ENCODE assay signal across 20 cellular contexts in the genomic region with DNA sequence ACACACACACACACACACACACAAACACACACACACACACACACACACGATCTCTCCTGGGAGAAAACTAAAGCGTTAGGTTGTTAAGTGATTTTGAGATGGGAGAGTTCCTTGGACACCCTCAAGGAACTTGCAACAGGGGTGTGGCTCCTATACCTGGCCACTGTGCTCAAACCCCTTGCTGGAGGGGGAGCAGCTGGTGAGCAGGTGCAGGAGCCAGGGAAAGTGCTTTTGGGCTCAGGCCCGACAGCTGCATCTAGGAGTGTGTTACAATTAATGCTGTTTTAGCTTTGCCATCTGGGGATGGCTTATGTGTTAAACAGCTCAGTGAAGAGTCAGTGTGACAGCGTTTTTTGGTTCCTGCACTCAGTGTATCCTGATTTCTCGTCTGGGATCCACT.
DNase-seq lines count a peak whose midpoint lies in the region; ATAC-seq and TF ChIP-seq lines count a peak whose summit lies in the region.
"Had no signal": no experiment of that assay in that cellular context is flagged by ENCODE, and none has a peak within 500 bp of the region (broad histone marks: within the 10 kb centered on the region; RNA-seq: fewer than 3 reads in every experiment).

No MANE protein-coding gene starts in this region.

- H3K4me2 ChIP-seq in parathyroid adenoma (ENCODE audit: low read length), result no peak overlapping the region
- H3K4me2 ChIP-seq: neural progenitor cell had no signal

- ATAC-seq in HG03108 (IDR thresholded peaks at IDR 0.05; ENCODE audit: unreplicated experiment), result no peak
- ATAC-seq: HepG2, left colon, psoas muscle had no signal

- peak overlapping the region; percentile 68 for H2AFZ ChIP-seq in parathyroid adenoma
- H2AFZ ChIP-seq: neural progenitor cell had no signal

- H3K27ac ChIP-seq in HEK293 (ENCODE audit: extremely low read depth, low read depth, low read length), result no peak overlapping the region
- no peak overlapping the region for H3K27ac ChIP-seq in parathyroid adenoma
- H3K27ac ChIP-seq: neural progenitor cell, Peyer's patch, psoas muscle, suprapubic skin had no signal

- H3K9me3 ChIP-seq in HEK293 (ENCODE audit: control insufficient read depth, insufficient read depth, low read depth, low read length) (no peaks in the 10 kb centered on the region), parathyroid adenoma (ENCODE audit: control insufficient read depth, low read length) (no peaks in the 10 kb centered on the region)
- H3K9me3 ChIP-seq: Peyer's patch, psoas muscle, suprapubic skin had no signal

- POLR2A ChIA-PET in HEK293 (lab: Yijun Ruan, JAX), result no interaction called here

- intact Hi-C loops in head of caudate nucleus (cut with DNase I), result no loop called here

- peak; percentile 71 for DNase-seq in NCI-H2107 treated with DMSO at 0.1 percent for 48 hours (lab: John Stamatoyannopoulos, UW; ENCODE audit: unreplicated experiment)
- peak; percentile 97 for DNase-seq in NCI-H82 (lab: John Stamatoyannopoulos, UW)
- no peak for DNase-seq in UCSD-AML1 (lab: John Stamatoyannopoulos, UW; ENCODE audit: unreplicated experiment)
- DNase-seq in head of caudate nucleus, result no peak
- DNase-seq: activated CD4-positive, alpha-beta T cell treated with anti-CD3 and anti-CD28 coated beads, Interleukin-2, amount 10 ng/mL, durations not matched to agents 24 days and 14 days; anterior cingulate cortex; central memory CD4-positive, alpha-beta T cell; DMS79 treated with DMSO at 0.1 percent for 48 hours; foreskin melanocyte; left colon; NCI-H446 treated with DMSO at 0.1 percent for 48 hours; Peyer's patch; psoas muscle; stimulated activated CD4-positive, alpha-beta T cell treated with anti-CD3 and anti-CD28 coated beads, Interleukin-4, amount 100 ng/mL, for 4 hours had no signal

- TF ChIP-seq CTCF in HEK293 (tag by site-specific recombination; IDR thresholded peaks at IDR 0.05) (no peak), parathyroid adenoma (IDR thresholded peaks at IDR 0.05) (no peak)

- H3K27me3 ChIP-seq in parathyroid adenoma (ENCODE audit: control insufficient read depth, insufficient read depth, low read length), result no peaks in the 10 kb centered on the region
- H3K27me3 ChIP-seq: neural progenitor cell, Peyer's patch, suprapubic skin had no signal

- H3K4me1 ChIP-seq in HEK293 (ENCODE audit: control insufficient read depth, insufficient read depth, low read length), result no peaks in the 10 kb centered on the region
- H3K4me1 ChIP-seq in parathyroid adenoma, result no peaks in the 10 kb centered on the region
- H3K4me1 ChIP-seq: neural progenitor cell, Peyer's patch, psoas muscle, suprapubic skin had no signal

- no peaks in the 10 kb centered on the region for H3K79me2 ChIP-seq in parathyroid adenoma

- H3K9ac ChIP-seq in parathyroid adenoma, result no peak overlapping the region
- H3K9ac ChIP-seq: neural progenitor cell had no signal

- no peak overlapping the region for H3K4me3 ChIP-seq in HEK293 (ENCODE audit: low read depth, low read length)
- no peak overlapping the region for H3K4me3 ChIP-seq in parathyroid adenoma (ENCODE audit: low read depth, low read length)
- H3K4me3 ChIP-seq: neural progenitor cell, Peyer's patch, psoas muscle, suprapubic skin had no signal

- CTCF ChIA-PET in HEK293 (lab: Yijun Ruan, JAX), result no interaction called here

- H3K36me3 ChIP-seq in HEK293 (ENCODE audit: control insufficient read depth in 2 of 2, insufficient read depth in 1 of 2, low read length in 2 of 2) (no peaks in the 10 kb centered on the region), parathyroid adenoma (ENCODE audit: control insufficient read depth, insufficient read depth, low read length) (no peaks in the 10 kb centered on the region)
- H3K36me3 ChIP-seq: neural progenitor cell, Peyer's patch, suprapubic skin had no signal

TF ChIP-seq in HEK293, 187 proteins besides CTCF, POLR2A, EP300 and RAD21:
- TF ChIP-seq ZBTB17 (tag by site-specific recombination; IDR thresholded peaks at IDR 0.05), result no peak
- no peak for TF ChIP-seq ZNF138 (tag by site-specific recombination; IDR thresholded peaks at IDR 0.05; ENCODE audit: borderline replicate concordance)
- TF ChIP-seq, protein P1, sequence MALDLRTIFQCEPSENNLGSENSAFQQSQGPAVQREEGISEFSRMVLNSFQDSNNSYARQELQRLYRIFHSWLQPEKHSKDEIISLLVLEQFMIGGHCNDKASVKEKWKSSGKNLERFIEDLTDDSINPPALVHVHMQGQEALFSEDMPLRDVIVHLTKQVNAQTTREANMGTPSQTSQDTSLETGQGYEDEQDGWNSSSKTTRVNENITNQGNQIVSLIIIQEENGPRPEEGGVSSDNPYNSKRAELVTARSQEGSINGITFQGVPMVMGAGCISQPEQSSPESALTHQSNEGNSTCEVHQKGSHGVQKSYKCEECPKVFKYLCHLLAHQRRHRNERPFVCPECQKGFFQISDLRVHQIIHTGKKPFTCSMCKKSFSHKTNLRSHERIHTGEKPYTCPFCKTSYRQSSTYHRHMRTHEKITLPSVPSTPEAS (tag by site-specific recombination; IDR thresholded peaks at IDR 0.05), result peak; percentile 65
- TF ChIP-seq KLF16 (tag by site-specific recombination; IDR thresholded peaks at IDR 0.05), result no peak
- no peak for TF ChIP-seq KLF9 (tag by site-specific recombination; IDR thresholded peaks at IDR 0.05; ENCODE audit: low read depth)
- no peak for TF ChIP-seq ZNF514 (tag by site-specific recombination; IDR thresholded peaks at IDR 0.05)
TF ChIP-seq in HEK293: peak in this region for 1.

Comparison
In these comparisons a context has a peak if more than half of its experiments do, and no peak if none do; other contexts are left out.
1. DNase-seq: peak in NCI-H2107 treated with DMSO at 0.1 percent for 48 hours (single experiment) and NCI-H82 (single experiment); none in UCSD-AML1 (single experiment) and head of caudate nucleus (0 of 42).